Comparison of ENCODE assay signal across 8 cellular contexts in the genomic region with DNA sequence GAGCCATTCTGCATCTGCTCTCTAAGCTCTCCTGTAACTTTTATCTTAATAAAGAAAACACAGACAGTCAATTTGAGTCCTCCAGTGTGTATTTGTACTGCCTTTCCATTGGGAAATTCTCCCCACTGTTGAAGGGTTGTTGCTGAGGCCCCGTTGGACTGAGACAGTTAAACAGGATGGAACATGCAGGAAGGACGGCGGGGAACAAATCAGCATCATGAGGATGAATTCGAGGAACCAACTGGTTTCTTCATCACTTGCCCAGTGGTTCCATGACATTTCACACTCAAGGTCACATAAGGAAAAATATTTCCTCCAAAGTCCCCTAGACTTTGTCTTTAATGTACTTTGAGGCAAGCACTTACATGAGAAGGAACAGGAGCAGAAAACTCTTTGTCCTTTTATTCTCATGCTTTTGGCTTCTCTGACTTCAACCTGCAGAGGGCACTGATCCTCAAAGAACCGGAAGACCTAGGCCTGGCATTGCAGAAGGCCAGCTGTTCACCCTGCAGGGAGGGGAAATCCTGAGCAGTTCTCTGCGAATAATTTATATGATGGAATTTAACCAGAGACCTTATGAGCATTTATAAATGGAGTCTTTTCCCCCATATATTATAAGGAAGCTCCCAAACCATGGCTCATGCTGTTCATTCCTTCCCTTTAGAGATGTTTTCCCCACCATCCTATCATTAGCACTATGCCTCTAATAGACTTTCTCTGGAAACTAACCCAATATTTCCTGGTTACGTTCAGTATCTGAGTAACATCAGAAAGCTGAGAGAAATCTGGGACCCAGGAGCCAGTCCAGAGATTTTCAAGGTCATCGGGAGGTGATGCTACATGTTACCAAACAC. TPM values are rescaled to one million over a fixed set of nuclear protein-coding genes. Genes with fewer than 3 reads are reported as not detected.
DNase-seq lines count a peak whose midpoint lies in the region; ATAC-seq and TF ChIP-seq lines count a peak whose summit lies in the region.

No MANE protein-coding gene starts in this region.

- peaks cover 4% of the 10 kb centered on the region for H3K9me3 Mint-ChIP-seq in WTC11

- H3K18ac ChIP-seq in neuronal stem cell (ENCODE audit: low read length): no peak overlapping the region

- CTCF ChIA-PET in WTC11 (lab: Charles Lee): interaction anchor here (0.6 to 1.9 kb wide), 15 partner anchors 9 to 272 kb away, joined by 3 to 9 read pairs (median 4); no protein-coding TSS in a partner anchor

- H2AFZ ChIP-seq in neuronal stem cell (ENCODE audit: low read length): peak overlapping the region; percentile 75

- no peak overlapping the region for H2BK5ac ChIP-seq in neuronal stem cell (ENCODE audit: low read length)

- H3K27ac ChIP-seq in neuronal stem cell (replicated peaks; ENCODE audit: low read length): no peak overlapping the region

- POLR2A ChIA-PET in WTC11 (lab: Charles Lee): interaction anchor here (0.6 kb wide), 1 partner anchor 116 kb away, joined by 5 read pairs; no protein-coding TSS in a partner anchor

- no peak overlapping the region for H4K8ac ChIP-seq in neuronal stem cell (ENCODE audit: low read depth, low read length)

- no peak overlapping the region for H3K27ac Mint-ChIP-seq in WTC11

- H3K36me3 ChIP-seq in neuronal stem cell (replicated peaks in 1 of 2; ENCODE audit: control insufficient read depth in 2 of 2, insufficient read depth in 2 of 2, low read length in 2 of 2): no peaks in the 10 kb centered on the region

- WGBS in neuronal stem cell (ENCODE audit: extremely low coverage in 2 of 2, insufficient read length in 2 of 2, insufficient replicate concordance in 1 of 2), 2 donors: no CpG with 5 or more reads among the region's 8 CpGs

- no peaks in the 10 kb centered on the region for H3K79me1 ChIP-seq in neuronal stem cell (ENCODE audit: low read depth, low read length)

- TF ChIP-seq CTCF in WTC11 (IDR thresholded peaks at IDR 0.05) (peak; percentile 30; the same call in 1 of the 2 replicates), fibroblast of mammary gland (conservative IDR thresholded peaks at IDR 0.05; ENCODE audit: control insufficient read depth, insufficient read depth, low read depth, low read length) (peak; percentile 89)

- no peak overlapping the region for H2BK12ac ChIP-seq in neuronal stem cell (ENCODE audit: low read length)

- H2BK120ac ChIP-seq in neuronal stem cell (ENCODE audit: low read depth, low read length): no peak overlapping the region

- H3K27me3 Mint-ChIP-seq in WTC11 (ENCODE audit: low read depth): no peaks in the 10 kb centered on the region

- no peaks in the 10 kb centered on the region for H3K4me1 ChIP-seq in neuronal stem cell (ENCODE audit: control insufficient read depth in 2 of 2, insufficient read depth in 1 of 2, low read depth in 1 of 2, low read length in 2 of 2)

- H2BK15ac ChIP-seq in neuronal stem cell (ENCODE audit: low read length): no peak overlapping the region

- peak; percentile 93 for ATAC-seq in GM19397 (IDR thresholded peaks at IDR 0.05; ENCODE audit: unreplicated experiment)
- ATAC-seq in HG03342 (IDR thresholded peaks at IDR 0.05; ENCODE audit: unreplicated experiment): peak; percentile 93
- ATAC-seq in WTC11: peak; percentile 89

- H3K4me3 ChIP-seq in fibroblast of mammary gland (ENCODE audit: control insufficient read depth, low read depth, low read length) (no peak overlapping the region), neuronal stem cell (ENCODE audit: low read length in 2 of 2) (no peak overlapping the region)

- H3K27me3 ChIP-seq in neuronal stem cell (ENCODE audit: control insufficient read depth in 3 of 3, insufficient read depth in 3 of 3, low read depth in 1 of 3, low read length in 3 of 3): peaks cover 0 to 1% (median 0%) of the 10 kb centered on the region in 3 experiments

- no peak overlapping the region for H3K4me2 ChIP-seq in neuronal stem cell (ENCODE audit: insufficient read depth, low read length, poor library complexity, severe bottlenecking)

- no peaks in the 10 kb centered on the region for H3K36me3 Mint-ChIP-seq in WTC11

- no peak overlapping the region for H3K14ac ChIP-seq in neuronal stem cell (ENCODE audit: low read length)

- H3K23ac ChIP-seq in neuronal stem cell (ENCODE audit: low read depth, low read length, poor library complexity): no peak overlapping the region

- no peak overlapping the region for H3K4ac ChIP-seq in neuronal stem cell (ENCODE audit: low read length)

- intact Hi-C loops in posterior vena cava (cut with DNase I): no loop called here

- no peak overlapping the region for H4K91ac ChIP-seq in neuronal stem cell (ENCODE audit: low read depth, low read length, poor library complexity)

- no peaks in the 10 kb centered on the region for H3K9me3 ChIP-seq in neuronal stem cell (replicated peaks in 1 of 2; ENCODE audit: control insufficient read depth in 2 of 2, insufficient read depth in 1 of 2, low read depth in 1 of 2, low read length in 2 of 2)

- H2AK5ac ChIP-seq in neuronal stem cell (ENCODE audit: low read depth, low read length): no peak overlapping the region

- H3K9ac ChIP-seq in neuronal stem cell (ENCODE audit: low read depth, low read length, poor library complexity): no peak overlapping the region

- no peak overlapping the region for H3K4me3 Mint-ChIP-seq in WTC11

- DNase-seq in DMS53 treated with DMSO at 0.1 percent for 48 hours (lab: John Stamatoyannopoulos, UW; ENCODE audit: unreplicated experiment) (peak; percentile 78), NCI-H2171 (lab: John Stamatoyannopoulos, UW) (peak; percentile 68), WTC11 (ENCODE audit: low spot score) (peak; percentile 58), fibroblast of mammary gland (ENCODE audit: low read depth) (peak; percentile 85), neuronal stem cell (ENCODE audit: low spot score) (peak; percentile 49), posterior vena cava (ENCODE audit: low spot score) (no peak)

- peaks cover 12% of the 10 kb centered on the region for H3K4me1 Mint-ChIP-seq in WTC11

TF ChIP-seq in WTC11, 78 proteins besides CTCF, POLR2A, EP300 and RAD21:
- peak; percentile 49; the same call in 1 of the 2 replicates for TF ChIP-seq GABPB1 (CRISPR knock-in tag; IDR thresholded peaks at IDR 0.05)
- TF ChIP-seq, protein P1, sequence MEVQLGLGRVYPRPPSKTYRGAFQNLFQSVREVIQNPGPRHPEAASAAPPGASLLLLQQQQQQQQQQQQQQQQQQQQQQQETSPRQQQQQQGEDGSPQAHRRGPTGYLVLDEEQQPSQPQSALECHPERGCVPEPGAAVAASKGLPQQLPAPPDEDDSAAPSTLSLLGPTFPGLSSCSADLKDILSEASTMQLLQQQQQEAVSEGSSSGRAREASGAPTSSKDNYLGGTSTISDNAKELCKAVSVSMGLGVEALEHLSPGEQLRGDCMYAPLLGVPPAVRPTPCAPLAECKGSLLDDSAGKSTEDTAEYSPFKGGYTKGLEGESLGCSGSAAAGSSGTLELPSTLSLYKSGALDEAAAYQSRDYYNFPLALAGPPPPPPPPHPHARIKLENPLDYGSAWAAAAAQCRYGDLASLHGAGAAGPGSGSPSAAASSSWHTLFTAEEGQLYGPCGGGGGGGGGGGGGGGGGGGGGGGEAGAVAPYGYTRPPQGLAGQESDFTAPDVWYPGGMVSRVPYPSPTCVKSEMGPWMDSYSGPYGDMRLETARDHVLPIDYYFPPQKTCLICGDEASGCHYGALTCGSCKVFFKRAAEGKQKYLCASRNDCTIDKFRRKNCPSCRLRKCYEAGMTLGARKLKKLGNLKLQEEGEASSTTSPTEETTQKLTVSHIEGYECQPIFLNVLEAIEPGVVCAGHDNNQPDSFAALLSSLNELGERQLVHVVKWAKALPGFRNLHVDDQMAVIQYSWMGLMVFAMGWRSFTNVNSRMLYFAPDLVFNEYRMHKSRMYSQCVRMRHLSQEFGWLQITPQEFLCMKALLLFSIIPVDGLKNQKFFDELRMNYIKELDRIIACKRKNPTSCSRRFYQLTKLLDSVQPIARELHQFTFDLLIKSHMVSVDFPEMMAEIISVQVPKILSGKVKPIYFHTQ (CRISPR knock-in tag; IDR thresholded peaks at IDR 0.05): no peak

RNA-seq across cellular contexts. Expression of a gene that starts 55.2 kb away (rescaled TPM):
- total RNA-seq in WTC11 (2021): 0.11 to 0.26 TPM (median 0.16 TPM) in 3 replicates
- polyA plus RNA-seq in neuronal stem cell (2013, experiment 1 of 2): 0.01 TPM
- polyA plus RNA-seq in neuronal stem cell (2013, experiment 2 of 2): 0.01 TPM
- total RNA-seq in posterior vena cava: not detected
